ENCODE assay signal across 17 cellular contexts in genomic region chr6:10487668-10488327, GRCh38. TPM values are rescaled to one million over a fixed set of nuclear protein-coding genes. Genes with fewer than 3 reads are reported as not detected.
A peak's percentile ranks its signal among the peaks of the same experiment; 100 is the strongest.
DNase-seq lines count a peak whose midpoint lies in the region; FAIRE-seq and TF ChIP-seq lines count a peak whose summit lies in the region.
"Had no signal": no experiment of that assay in that cellular context is flagged by ENCODE, and none has a peak within 500 bp of the region (broad histone marks: within the 10 kb centered on the region; RNA-seq: fewer than 3 reads in every experiment).

No MANE protein-coding gene starts in this region.

- H3K9me3 Mint-ChIP-seq in endodermal cell = peaks cover 15% of the 10 kb centered on the region

- H3K4me1 Mint-ChIP-seq in endodermal cell = peaks cover 3% of the 10 kb centered on the region

- peaks cover 2% of the 10 kb centered on the region for H3K36me3 Mint-ChIP-seq in endodermal cell (ENCODE audit: low read depth)

- H3K9me3 ChIP-seq in cardiac muscle cell (ENCODE audit: low read depth) = no peaks in the 10 kb centered on the region
- H3K9me3 ChIP-seq in right atrium auricular region = no peaks in the 10 kb centered on the region
- no peaks in the 10 kb centered on the region for H3K9me3 ChIP-seq in endodermal cell (ENCODE audit: control insufficient read depth, low read length)
- no peaks in the 10 kb centered on the region for H3K9me3 ChIP-seq in kidney (ENCODE audit: control insufficient read depth in 1 of 2, low read length in 2 of 2)
- H3K9me3 ChIP-seq in testis = no peaks in the 10 kb centered on the region

- H3K36me3 ChIP-seq in cardiac muscle cell (no peaks in the 10 kb centered on the region), right atrium auricular region (no peaks in the 10 kb centered on the region), endodermal cell (ENCODE audit: control insufficient read depth, insufficient read depth, low read length) (no peaks in the 10 kb centered on the region), kidney (ENCODE audit: control insufficient read depth in 1 of 2, insufficient read depth in 2 of 2, low read length in 2 of 2) (no peaks in the 10 kb centered on the region), testis (ENCODE audit: low read depth, missing control alignments) (no peaks in the 10 kb centered on the region)
- H3K36me3 ChIP-seq: BLaER1 treated with 17β-estradiol and CSF1 and Interleukin-3, amounts not matched to agents 10 nM and 100 nM had no signal

- no peak for TF ChIP-seq POLR2A in testis (IDR thresholded peaks at IDR 0.05)

- peak overlapping the region; percentile 45 for H3K4me3 Mint-ChIP-seq in endodermal cell

- H3K27ac ChIP-seq in cardiac muscle cell (no peak overlapping the region), right atrium auricular region (no peak overlapping the region), endodermal cell (ENCODE audit: low read depth, low read length) (no peak overlapping the region), kidney (ENCODE audit: low read depth in 2 of 2, low read length in 2 of 2) (no peak overlapping the region), testis (no peak overlapping the region)
- H3K27ac ChIP-seq: BLaER1 treated with 17β-estradiol and CSF1 and Interleukin-3, amounts not matched to agents 10 nM and 100 nM; HL-60; KMS-11; PC-9 had no signal

- no peak for FAIRE-seq in kidney (lab: Jason Lieb, UNC)

- H3K27me3 ChIP-seq in cardiac muscle cell (no peaks in the 10 kb centered on the region), right atrium auricular region (no peaks in the 10 kb centered on the region), endodermal cell (ENCODE audit: control insufficient read depth, insufficient read depth, low read length, poor library complexity, severe bottlenecking) (no peaks in the 10 kb centered on the region), testis (no peaks in the 10 kb centered on the region)
- H3K27me3 ChIP-seq: BLaER1 treated with 17β-estradiol and CSF1 and Interleukin-3, amounts not matched to agents 10 nM and 100 nM had no signal

- TF ChIP-seq CTCF in cardiac muscle cell (IDR thresholded peaks at IDR 0.05; ENCODE audit: low read depth, low read length) (no peak), right atrium auricular region (IDR thresholded peaks at IDR 0.05) (no peak), endodermal cell (conservative IDR thresholded peaks at IDR 0.05) (no peak), kidney (IDR thresholded peaks at IDR 0.05; ENCODE audit: borderline replicate concordance, extremely low read depth, insufficient read depth) (no peak), testis (IDR thresholded peaks at IDR 0.05) (no peak)

- H3K4me1 ChIP-seq in cardiac muscle cell (ENCODE audit: low read depth) (no peaks in the 10 kb centered on the region), right atrium auricular region (no peaks in the 10 kb centered on the region), endodermal cell (ENCODE audit: control insufficient read depth, insufficient read depth, low read length) (no peaks in the 10 kb centered on the region), kidney (ENCODE audit: control insufficient read depth in 1 of 2, insufficient read depth in 1 of 2, low read depth in 1 of 2, low read length in 2 of 2) (no peaks in the 10 kb centered on the region), testis (no peaks in the 10 kb centered on the region)
- H3K4me1 ChIP-seq: BLaER1 treated with 17β-estradiol and CSF1 and Interleukin-3, amounts not matched to agents 10 nM and 100 nM had no signal

- 92 to 94% methylated on average over 37 to 44 of the region's 44 CpGs for WGBS in endodermal cell (ENCODE audit: insufficient coverage in 1 of 2, insufficient read length in 1 of 2), 2 experiments
- 63 to 85% methylated on average over 9 to 44 of the region's 44 CpGs for WGBS in testis, 2 donors

- DNase-seq in cardiac muscle cell (ENCODE audit: low read depth in 1 of 2, low spot score in 1 of 2) (peak in 1 of 2 donors; percentile 79), right atrium auricular region (ENCODE audit: low spot score) (no peak), endodermal cell (peak; percentile 80), kidney (peak; percentile 78), testis (peak; percentile 62), GDM1 (lab: John Stamatoyannopoulos, UW) (no peak), head of caudate nucleus (no peak), cortex of kidney (lab: John Stamatoyannopoulos, UW) (no peak)
- DNase-seq: MM.1S, NCI-H1105, NCI-H187, NCI-H446 treated with DMSO at 0.1 percent for 48 hours, NCI-H748 treated with DMSO at 0.1 percent for 48 hours, PC-9 had no signal

- peak overlapping the region; percentile 14 for H3K4me3 ChIP-seq in cardiac muscle cell
- peak overlapping the region in 1 of 2 donors; percentile 6 for H3K4me3 ChIP-seq in right atrium auricular region
- H3K4me3 ChIP-seq in endodermal cell (ENCODE audit: low read length) = no peak overlapping the region
- no peak overlapping the region for H3K4me3 ChIP-seq in kidney (ENCODE audit: low read length in 2 of 2)
- H3K4me3 ChIP-seq in testis = peak overlapping the region; percentile 21 to 34
- H3K4me3 ChIP-seq: BLaER1 treated with 17β-estradiol and CSF1 and Interleukin-3, amounts not matched to agents 10 nM and 100 nM; PC-9 had no signal

- intact Hi-C loops in kidney (cut with DNase I) (no loop called here), testis (cut with DNase I; ENCODE audit: low total_unique reads) (no loop called here), head of caudate nucleus (cut with DNase I) (no loop called here)

- peaks cover 49% of the 10 kb centered on the region for H3K27me3 Mint-ChIP-seq in endodermal cell (ENCODE audit: insufficient read depth)

- no peak overlapping the region for H3K27ac Mint-ChIP-seq in endodermal cell

- no peak overlapping the region for H3K9ac ChIP-seq in endodermal cell (ENCODE audit: extremely low read depth, low read length, poor library complexity, severe bottlenecking)
- H3K9ac ChIP-seq in kidney (ENCODE audit: low read length in 2 of 2) = no peak overlapping the region
- H3K9ac ChIP-seq: BLaER1 treated with 17β-estradiol and CSF1 and Interleukin-3, amounts not matched to agents 10 nM and 100 nM; KMS-11 had no signal

RNA-seq across cellular contexts. Expression of gene GCNT2, which starts 33.4 kb away (rescaled TPM):
- total RNA-seq in cardiac muscle cell (21.4 and 26.2 TPM in 2 replicates), right atrium auricular region (10 to 100 TPM in 1 of 2 donors, 1 to 10 TPM in 1; 3.3 to 13.5 TPM), endodermal cell (10 to 100 TPM; 23.3 to 24.9 TPM), kidney (12.5 TPM), testis (10 to 100 TPM; 17.0 to 28.0 TPM)
- polyA plus RNA-seq in cardiac muscle cell (23.8 and 27.3 TPM in 2 replicates), kidney (ENCODE audit: insufficient read depth, low read depth, low replicate concordance) (10.5 TPM), testis (ENCODE audit: insufficient read depth, low read depth, low replicate concordance) (12.8 TPM)
- 17.8 TPM for polyA plus RNA-seq in endodermal cell (2013, experiment 1 of 2)
- 17.7 TPM for polyA plus RNA-seq in endodermal cell (2013, experiment 2 of 2)

Comparison
In these comparisons a context has a peak if more than half of its experiments do, and no peak if none do; other contexts are left out.
1. DNase-seq: peak in endodermal cell (single experiment), kidney (single experiment) and testis (single experiment); none in right atrium auricular region (single experiment), GDM1 (single experiment), head of caudate nucleus (0 of 42) and cortex of kidney (single experiment).
2. H3K4me3 ChIP-seq: peak in cardiac muscle cell (single experiment) and testis (2 of 2); none in endodermal cell (single experiment) and kidney (0 of 2).